ENCODE assay signal across 7 cellular contexts in the genomic region with DNA sequence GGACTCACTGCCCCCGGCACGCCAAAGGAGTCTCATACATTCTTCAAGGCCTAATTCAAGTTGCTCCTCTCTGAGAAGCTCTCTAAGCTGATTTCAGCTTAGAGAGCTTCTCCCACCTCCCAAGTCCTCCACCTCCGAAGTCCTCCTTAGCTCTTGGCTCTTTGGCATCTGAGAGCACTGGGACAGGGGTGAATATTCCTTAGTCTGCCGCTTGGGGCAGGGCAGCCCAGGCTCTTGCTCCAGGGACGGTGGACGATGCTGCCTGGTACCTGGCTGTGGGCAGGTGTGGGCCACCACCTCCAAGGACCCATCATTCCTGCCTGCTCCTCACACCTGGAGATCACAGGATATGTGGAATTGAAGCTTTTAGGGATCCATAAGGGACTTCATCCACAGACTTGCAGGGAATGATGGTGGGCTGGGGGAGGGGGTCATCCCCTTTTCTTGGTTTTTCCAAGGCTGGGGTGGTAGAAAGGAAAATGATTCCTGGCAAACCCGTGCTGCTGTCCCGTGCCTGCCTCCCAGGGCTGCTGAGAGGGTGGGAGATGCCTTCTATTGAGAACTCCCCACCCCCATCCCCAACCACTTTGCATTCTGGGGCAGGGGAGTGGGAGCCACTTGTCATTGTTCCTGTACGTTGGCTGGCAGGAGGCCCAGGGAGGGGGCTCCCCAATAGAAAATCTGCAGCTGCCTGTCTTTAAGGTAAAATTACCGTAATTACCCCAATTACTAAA. TPM values are rescaled to one million over a fixed set of nuclear protein-coding genes. Genes with fewer than 3 reads are reported as not detected.
DNase-seq lines count a peak whose midpoint lies in the region; ATAC-seq and TF ChIP-seq lines count a peak whose summit lies in the region.

No MANE protein-coding gene starts in this region.

- no peaks in the 10 kb centered on the region for H3K4me1 ChIP-seq in Karpas-422 (ENCODE audit: low read length)

- no peaks in the 10 kb centered on the region for H3K27me3 ChIP-seq in Karpas-422 (ENCODE audit: low read length)

- no peaks in the 10 kb centered on the region for H3K9me3 Mint-ChIP-seq in natural killer cell

- no peak overlapping the region for H3K4me3 ChIP-seq in GM12864 (ENCODE audit: low read depth, low read length)
- no peak overlapping the region for H3K4me3 ChIP-seq in Karpas-422 (ENCODE audit: low read length)

- no peaks in the 10 kb centered on the region for H3K9me2 ChIP-seq in Karpas-422 (replicated peaks; ENCODE audit: insufficient read depth, low read length)

- H3K27ac Mint-ChIP-seq in natural killer cell, result no peak overlapping the region

- H3K9ac ChIP-seq in Karpas-422 (ENCODE audit: low read length), result no peak overlapping the region

- no peaks in the 10 kb centered on the region for H3K36me3 Mint-ChIP-seq in natural killer cell

- H4K20me1 ChIP-seq in Karpas-422 (ENCODE audit: insufficient read depth, low read depth, low read length), result no peaks in the 10 kb centered on the region

- no peak for DNase-seq in GM12864 (ENCODE audit: low read depth)
- DNase-seq in Karpas-422, result peak; percentile 72
- peak; percentile 10 for DNase-seq in effector CD4-positive, alpha-beta T cell
- no peak for DNase-seq in natural killer cell

- no peaks in the 10 kb centered on the region for H3K36me3 ChIP-seq in Karpas-422 (ENCODE audit: insufficient read depth, low read length)

- ATAC-seq in natural killer cell (peak; percentile 64 to 79 (median 79)), HG02759 (IDR thresholded peaks at IDR 0.05; ENCODE audit: unreplicated experiment) (no peak), HG02798 (IDR thresholded peaks at IDR 0.05; ENCODE audit: poor library complexity, unreplicated experiment) (no peak)

- H3K4me3 Mint-ChIP-seq in natural killer cell, result no peak overlapping the region

- TF ChIP-seq CTCF in GM12864 (IDR thresholded peaks at IDR 0.05; ENCODE audit: low read depth, low read length, missing control alignments), result peak; percentile 82
- peak; percentile 90 for TF ChIP-seq CTCF in VCaP (conservative IDR thresholded peaks at IDR 0.05)
- peak; percentile 64 for TF ChIP-seq CTCF in natural killer cell (IDR thresholded peaks at IDR 0.05)

- H3K4me2 ChIP-seq in Karpas-422 (ENCODE audit: low read depth, low read length, poor library complexity, severe bottlenecking), result no peak overlapping the region

- no peak overlapping the region for H2AFZ ChIP-seq in Karpas-422 (ENCODE audit: low read length)

- intact Hi-C loops in natural killer cell (cut with micrococcal nuclease), result no loop called here

- peaks cover under 1 to 4% of the 10 kb centered on the region in 2 donors for H3K4me1 Mint-ChIP-seq in natural killer cell

- no peaks in the 10 kb centered on the region for H3K9me3 ChIP-seq in Karpas-422 (ENCODE audit: low read length)

- H3K27me3 Mint-ChIP-seq in natural killer cell (ENCODE audit: low read depth in 2 of 2), result peaks cover 25 to 27% of the 10 kb centered on the region in 2 donors

- H3K27ac ChIP-seq in Karpas-422 (ENCODE audit: low read length), result no peak overlapping the region
- H3K27ac ChIP-seq in VCaP, result no peak overlapping the region

- no peaks in the 10 kb centered on the region for H3K79me2 ChIP-seq in Karpas-422 (ENCODE audit: low read length)

RNA-seq across cellular contexts. Expression of a gene that starts 57.4 kb away (rescaled TPM):
- total RNA-seq in Karpas-422 (2014; rRNA removed; shearing (Covaris generic); ENCODE audit: low replicate concordance), result 1.4 TPM in 1 of 2 replicates, not detected in the other
- not detected for total RNA-seq in natural killer cell

Comparison
In these comparisons a context has a peak if more than half of its experiments do, and no peak if none do; other contexts are left out.
1. DNase-seq: peak in Karpas-422 (single experiment) and effector CD4-positive, alpha-beta T cell (single experiment); none in GM12864 (single experiment) and natural killer cell (single experiment).
2. ATAC-seq: peak in natural killer cell (3 of 3); none in HG02759 (single experiment) and HG02798 (single experiment).
3. Peak in every context shown above with its lines, with median percentiles within 50 percentile points of each other: CTCF ChIP-seq.